In genomic region chr9:95831810-95832209, GRCh38 we compare ENCODE assay signal across 1 cellular context.
TF ChIP-seq lines count a peak whose summit lies in the region.

No MANE protein-coding gene starts in this region.

TF ChIP-seq in HepG2, 621 proteins besides CTCF, POLR2A, EP300 and RAD21:
- TF ChIP-seq HOXD1 (CRISPR knock-in tag; IDR thresholded peaks at IDR 0.05) (no peak), HNF4A (CRISPR knock-in tag; IDR thresholded peaks at IDR 0.05) (peak; percentile 32; the same call in 1 of the 2 replicates)
